ENCODE assay signal across 1 cellular context in genomic region chr13:41244555-41244954, GRCh38.
TF ChIP-seq lines count a peak whose summit lies in the region.

No MANE protein-coding gene starts in this region.

TF ChIP-seq in GM23338, 12 proteins besides CTCF, POLR2A, EP300 and RAD21:
- TF ChIP-seq, protein P1, sequence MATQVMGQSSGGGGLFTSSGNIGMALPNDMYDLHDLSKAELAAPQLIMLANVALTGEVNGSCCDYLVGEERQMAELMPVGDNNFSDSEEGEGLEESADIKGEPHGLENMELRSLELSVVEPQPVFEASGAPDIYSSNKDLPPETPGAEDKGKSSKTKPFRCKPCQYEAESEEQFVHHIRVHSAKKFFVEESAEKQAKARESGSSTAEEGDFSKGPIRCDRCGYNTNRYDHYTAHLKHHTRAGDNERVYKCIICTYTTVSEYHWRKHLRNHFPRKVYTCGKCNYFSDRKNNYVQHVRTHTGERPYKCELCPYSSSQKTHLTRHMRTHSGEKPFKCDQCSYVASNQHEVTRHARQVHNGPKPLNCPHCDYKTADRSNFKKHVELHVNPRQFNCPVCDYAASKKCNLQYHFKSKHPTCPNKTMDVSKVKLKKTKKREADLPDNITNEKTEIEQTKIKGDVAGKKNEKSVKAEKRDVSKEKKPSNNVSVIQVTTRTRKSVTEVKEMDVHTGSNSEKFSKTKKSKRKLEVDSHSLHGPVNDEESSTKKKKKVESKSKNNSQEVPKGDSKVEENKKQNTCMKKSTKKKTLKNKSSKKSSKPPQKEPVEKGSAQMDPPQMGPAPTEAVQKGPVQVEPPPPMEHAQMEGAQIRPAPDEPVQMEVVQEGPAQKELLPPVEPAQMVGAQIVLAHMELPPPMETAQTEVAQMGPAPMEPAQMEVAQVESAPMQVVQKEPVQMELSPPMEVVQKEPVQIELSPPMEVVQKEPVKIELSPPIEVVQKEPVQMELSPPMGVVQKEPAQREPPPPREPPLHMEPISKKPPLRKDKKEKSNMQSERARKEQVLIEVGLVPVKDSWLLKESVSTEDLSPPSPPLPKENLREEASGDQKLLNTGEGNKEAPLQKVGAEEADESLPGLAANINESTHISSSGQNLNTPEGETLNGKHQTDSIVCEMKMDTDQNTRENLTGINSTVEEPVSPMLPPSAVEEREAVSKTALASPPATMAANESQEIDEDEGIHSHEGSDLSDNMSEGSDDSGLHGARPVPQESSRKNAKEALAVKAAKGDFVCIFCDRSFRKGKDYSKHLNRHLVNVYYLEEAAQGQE (IDR thresholded peaks at IDR 0.05; ENCODE audit: unreplicated experiment), result no peak
- TF ChIP-seq EZH2 (IDR thresholded peaks at IDR 0.05; ENCODE audit: low read depth, unreplicated experiment) (no peak), EZH2phosphoT487 (IDR thresholded peaks at IDR 0.05; ENCODE audit: unreplicated experiment) (no peak), CREB1 (CRISPR knock-in tag; IDR thresholded peaks at IDR 0.05; ENCODE audit: low read depth) (no peak), ZNF114 (CRISPR knock-in tag; IDR thresholded peaks at IDR 0.05) (no peak), POLR2AphosphoS5 (IDR thresholded peaks at IDR 0.05; ENCODE audit: low read depth) (no peak)
